ENCODE assay signal across 35 cellular contexts in genomic region chr1:32231843-32232432, GRCh38. TPM values are rescaled to one million over a fixed set of nuclear protein-coding genes. Genes with fewer than 3 reads are reported as not detected.
DNase-seq lines count a peak whose midpoint lies in the region; ATAC-seq, FAIRE-seq and TF ChIP-seq lines count a peak whose summit lies in the region.
"Had no signal": no experiment of that assay in that cellular context is flagged by ENCODE, and none has a peak within 500 bp of the region (broad histone marks: within the 10 kb centered on the region; RNA-seq: fewer than 3 reads in every experiment).

No MANE protein-coding gene starts in this region.

- H3K4me3 ChIP-seq in HEK293 (ENCODE audit: low read depth, low read length): no peak overlapping the region
- no peak overlapping the region for H3K4me3 ChIP-seq in K562
- H3K4me3 ChIP-seq: esophagus squamous epithelium, heart left ventricle, left ventricle myocardium inferior, Peyer's patch had no signal

- no peak for DNase-seq in T-helper 1 cell
- DNase-seq in K562 (ENCODE audit: extremely low read depth in 1 of 4, low spot score in 3 of 4): no peak
- no peak for DNase-seq in stimulated activated effector memory CD8-positive, alpha-beta T cell treated with anti-CD3 and anti-CD28 coated beads, Interleukin-12 subunit alpha, Interleukin-12 subunit beta, amount 100 ng/mL, for 72 hours (ENCODE audit: low spot score in 2 of 2)
- no peak for DNase-seq in NCI-H526 (lab: John Stamatoyannopoulos, UW)
- no peak for DNase-seq in omental fat pad (ENCODE audit: low spot score)
- DNase-seq: activated CD4-positive, alpha-beta T cell treated with anti-CD3 and anti-CD28 coated beads, Interleukin-2, amount 50 U/mL, for 1 hour; activated T-cell treated with anti-CD3 and anti-CD28 coated beads, Interleukin-2, amount 50 U/mL, for 4 hours; cerebellar nuclear complex; esophagus squamous epithelium; foreskin keratinocyte; heart left ventricle; islet precursor cell; left ventricle myocardium inferior; midbrain; naive B cell; NCI-H1930; NCI-H526 treated with DMSO at 0.1 percent for 48 hours; Peyer's patch; SIG-M5; stimulated activated CD4-positive, alpha-beta T cell treated with anti-CD3 and anti-CD28 coated beads, Interleukin-15, amount 100 ng/mL, for 24 hours; stimulated activated CD4-positive, alpha-beta T cell treated with anti-CD3 and anti-CD28 coated beads, Interleukin-4, amount 100 ng/mL, for 4 hours; substantia nigra; SW 1271 had no signal

- WGBS in K562 (ENCODE audit: insufficient coverage, low coverage, missing lambda C conversion rate): 75% methylated on average over 5 of the region's 5 CpGs

- H3K9me3 Mint-ChIP-seq in T-helper 1 cell treated with Interleukin-12 subunit alpha and Interleukin-12 subunit beta and Interleukin-4 antibody, amounts not matched to agents 30 μg/mL and 1 μg/mL, for 36 hours: no peaks in the 10 kb centered on the region
- H3K9me3 Mint-ChIP-seq in stimulated activated effector memory CD8-positive, alpha-beta T cell treated with anti-CD3 and anti-CD28 coated beads, Interleukin-12 subunit alpha, Interleukin-12 subunit beta, amount 100 ng/mL, for 72 hours: no peaks in the 10 kb centered on the region
- H3K9me3 Mint-ChIP-seq: activated T-cell treated with anti-CD3 and anti-CD28 coated beads, Interleukin-2, amount 50 U/mL, for 4 hours; CD14-positive monocyte; naive B cell; type B pancreatic cell had no signal

- intact Hi-C loops in K562 (cut with micrococcal nuclease): no loop called here

- peak; percentile 18 for ATAC-seq in K562
- no peak for ATAC-seq in stimulated activated effector memory CD8-positive, alpha-beta T cell treated with anti-CD3 and anti-CD28 coated beads, Interleukin-12 subunit alpha, Interleukin-12 subunit beta, amount 100 ng/mL, for 72 hours
- no peak for ATAC-seq in GM19324 (IDR thresholded peaks at IDR 0.05; ENCODE audit: low FRiP score, unreplicated experiment)
- no peak for ATAC-seq in omental fat pad (ENCODE audit: low FRiP score)
- ATAC-seq: activated T-cell treated with anti-CD3 and anti-CD28 coated beads, Interleukin-2, amount 50 U/mL, for 4 hours; foreskin keratinocyte; heart left ventricle had no signal

- CTCF ChIA-PET in HEK293 (lab: Yijun Ruan, JAX) (interaction anchor here (0.6 to 1.3 kb wide), 3 partner anchors 9 to 16 kb away, joined by 3 read pairs; no protein-coding TSS in a partner anchor), K562 (lab: Yijun Ruan, JAX; ENCODE audit: low intra/inter-chr PET ratio) (no interaction called here)

- no peak overlapping the region for H2AFZ ChIP-seq in K562 (ENCODE audit: low read depth, low read length)

- H3K4me2 ChIP-seq in K562 (ENCODE audit: insufficient read depth, low read length): no peak overlapping the region

- peak overlapping the region; percentile 20 for H3K27ac Mint-ChIP-seq in T-helper 1 cell treated with Interleukin-12 subunit alpha and Interleukin-12 subunit beta and Interleukin-4 antibody, amounts not matched to agents 30 μg/mL and 1 μg/mL, for 36 hours
- peak overlapping the region; percentile 26 for H3K27ac Mint-ChIP-seq in stimulated activated effector memory CD8-positive, alpha-beta T cell treated with anti-CD3 and anti-CD28 coated beads, Interleukin-12 subunit alpha, Interleukin-12 subunit beta, amount 100 ng/mL, for 72 hours
- H3K27ac Mint-ChIP-seq: type B pancreatic cell had no signal

- H3K9ac ChIP-seq in K562 (ENCODE audit: insufficient read depth in 1 of 2, low read depth in 2 of 2, low read length in 2 of 2): peak overlapping the region in 1 of 2 experiments; percentile 23; a peak in 1 of 4 replicates

- peaks cover 2% of the 10 kb centered on the region for H3K4me1 Mint-ChIP-seq in T-helper 1 cell treated with Interleukin-12 subunit alpha and Interleukin-12 subunit beta and Interleukin-4 antibody, amounts not matched to agents 30 μg/mL and 1 μg/mL, for 36 hours (ENCODE audit: low read depth)
- peaks cover 7% of the 10 kb centered on the region for H3K4me1 Mint-ChIP-seq in stimulated activated effector memory CD8-positive, alpha-beta T cell treated with anti-CD3 and anti-CD28 coated beads, Interleukin-12 subunit alpha, Interleukin-12 subunit beta, amount 100 ng/mL, for 72 hours
- H3K4me1 Mint-ChIP-seq: CD14-positive monocyte had no signal

- H3K9me1 ChIP-seq in K562 (ENCODE audit: control insufficient read depth, insufficient read depth, low read length): peaks cover 4% of the 10 kb centered on the region

- H3K27me3 ChIP-seq in K562 (ENCODE audit: control insufficient read depth in 2 of 2, insufficient read depth in 2 of 2, low read length in 2 of 2): no peaks in the 10 kb centered on the region
- H3K27me3 ChIP-seq: esophagus squamous epithelium, foreskin keratinocyte, heart left ventricle, Peyer's patch had no signal

- POLR2A ChIA-PET in HEK293 (lab: Yijun Ruan, JAX): interaction anchor here (0.6 to 1.4 kb wide), 3 partner anchors 9 to 231 kb away, joined by 3 to 4 read pairs (median 3); no protein-coding TSS in a partner anchor
- POLR2A ChIA-PET in K562 (lab: Yijun Ruan, JAX): interaction anchor here (0.6 to 2.3 kb wide), 8 partner anchors 8 to 405 kb away, joined by 3 to 8 read pairs (median 5); partner anchors contain the start of gene MARCKSL1

- TF ChIP-seq POLR2A in K562 (conservative IDR thresholded peaks at IDR 0.05): peak; percentile 76

- TF ChIP-seq CTCF in HEK293 (tag by site-specific recombination; IDR thresholded peaks at IDR 0.05) (no peak), K562 (IDR thresholded peaks at IDR 0.05 in 2 of 3, conservative IDR thresholded peaks at IDR 0.05 in 1 of 3; ENCODE audit: insufficient read depth in 2 of 3, low read depth in 1 of 3, low read length in 3 of 3) (no peak), omental fat pad (IDR thresholded peaks at IDR 0.05) (no peak)

- in situ Hi-C loops in K562 (cut with MboI): no loop called here

- no peaks in the 10 kb centered on the region for H3K4me1 ChIP-seq in HEK293 (ENCODE audit: control insufficient read depth, insufficient read depth, low read length)
- H3K4me1 ChIP-seq in K562 (replicated peaks in 1 of 2; ENCODE audit: control insufficient read depth in 2 of 2, insufficient read depth in 2 of 2, low read length in 2 of 2): peaks cover 16 to 17% of the 10 kb centered on the region in 2 experiments; a peak in 4 of 5 replicates
- H3K4me1 ChIP-seq: left ventricle myocardium inferior, Peyer's patch had no signal

- no peak for TF ChIP-seq EP300 in K562 (IDR thresholded peaks at IDR 0.05; ENCODE audit: low read length)

- H3K27ac ChIP-seq in HEK293 (ENCODE audit: extremely low read depth, low read depth, low read length) (no peak overlapping the region), K562 (ENCODE audit: extremely low read depth, low read depth, low read length) (no peak overlapping the region)
- H3K27ac ChIP-seq: esophagus squamous epithelium, foreskin keratinocyte, heart left ventricle, HL-60, left ventricle myocardium inferior, Peyer's patch had no signal

- no peak for FAIRE-seq in K562 (lab: Jason Lieb, UNC)
- FAIRE-seq: endometrium, GM19239, H54 had no signal

- H3K79me2 ChIP-seq in K562 (ENCODE audit: control insufficient read depth, insufficient read depth, low read length): no peaks in the 10 kb centered on the region

- H3K9me3 ChIP-seq in HEK293 (ENCODE audit: control insufficient read depth, insufficient read depth, low read depth, low read length): no peaks in the 10 kb centered on the region
- no peaks in the 10 kb centered on the region for H3K9me3 ChIP-seq in K562 (replicated peaks; ENCODE audit: control insufficient read depth, insufficient read depth, low read depth, low read length)
- H3K9me3 ChIP-seq: esophagus squamous epithelium, heart left ventricle, left ventricle myocardium inferior, Peyer's patch had no signal

- H3K36me3 ChIP-seq in HEK293 (ENCODE audit: control insufficient read depth in 2 of 2, insufficient read depth in 1 of 2, low read length in 2 of 2): peaks cover 29 to 64% of the 10 kb centered on the region in 2 experiments
- peaks cover 55% of the 10 kb centered on the region for H3K36me3 ChIP-seq in K562 (ENCODE audit: control insufficient read depth, insufficient read depth, low read length)

- no peaks in the 10 kb centered on the region for H4K20me1 ChIP-seq in K562 (replicated peaks; ENCODE audit: control insufficient read depth, insufficient read depth, low read length)

- no TSS peak for BruUV-seq in K562 (replicated peaks; lab: Mats Ljungman, UMichigan)

- peaks cover 23% of the 10 kb centered on the region for H3K36me3 Mint-ChIP-seq in T-helper 1 cell treated with Interleukin-12 subunit alpha and Interleukin-12 subunit beta and Interleukin-4 antibody, amounts not matched to agents 30 μg/mL and 1 μg/mL, for 36 hours (ENCODE audit: low read depth)
- peaks cover 57% of the 10 kb centered on the region for H3K36me3 Mint-ChIP-seq in stimulated activated effector memory CD8-positive, alpha-beta T cell treated with anti-CD3 and anti-CD28 coated beads, Interleukin-12 subunit alpha, Interleukin-12 subunit beta, amount 100 ng/mL, for 72 hours

- no peak overlapping the region for H3K4me3 Mint-ChIP-seq in T-helper 1 cell treated with Interleukin-12 subunit alpha and Interleukin-12 subunit beta and Interleukin-4 antibody, amounts not matched to agents 30 μg/mL and 1 μg/mL, for 36 hours
- H3K4me3 Mint-ChIP-seq in stimulated activated effector memory CD8-positive, alpha-beta T cell treated with anti-CD3 and anti-CD28 coated beads, Interleukin-12 subunit alpha, Interleukin-12 subunit beta, amount 100 ng/mL, for 72 hours: no peak overlapping the region
- H3K4me3 Mint-ChIP-seq: activated T-cell treated with anti-CD3 and anti-CD28 coated beads, Interleukin-2, amount 50 U/mL, for 4 hours; CD14-positive monocyte; type B pancreatic cell had no signal

- H3K27me3 Mint-ChIP-seq in T-helper 1 cell treated with Interleukin-12 subunit alpha and Interleukin-12 subunit beta and Interleukin-4 antibody, amounts not matched to agents 30 μg/mL and 1 μg/mL, for 36 hours (ENCODE audit: low read depth): no peaks in the 10 kb centered on the region
- H3K27me3 Mint-ChIP-seq: naive B cell, type B pancreatic cell had no signal

- no peak for TF ChIP-seq RAD21 in K562 (CRISPR knock-in tag; conservative IDR thresholded peaks at IDR 0.05 in 1 of 2, IDR thresholded peaks at IDR 0.05 in 1 of 2)

RNA-seq across cellular contexts. Expression of gene EIF3I, which starts 9.7 kb away (rescaled TPM):
- total RNA-seq in K562 (2011; cell fraction: chromatin; rRNA removed; ENCODE audit: low replicate concordance): 50.6 and 100.0 TPM in 2 replicates
- total RNA-seq in K562 (2011; cell fraction: nucleolus; rRNA removed): 121 and 134 TPM in 2 replicates
- 115 and 118 TPM in 2 replicates for total RNA-seq in K562 (2011; cell fraction: nucleoplasm; rRNA removed)
- total RNA-seq in K562 (2014; rRNA removed): 472 and 537 TPM in 2 replicates
- total RNA-seq in K562 (2014; rRNA removed; fragmentation: Illumina TruSeq; extraction: Trizol): 678 and 704 TPM in 2 replicates
- 535 and 541 TPM in 2 replicates for total RNA-seq in K562 (2015; rRNA removed; fragmentation: Illumina TruSeq; extraction: Trizol)
- total RNA-seq in K562 (2021): 383 and 414 TPM in 2 replicates
- 527 and 635 TPM in 2 replicates for polyA plus RNA-seq in K562 (2011; rRNA removed)
- 872 and 984 TPM in 2 replicates for polyA plus RNA-seq in K562 (2011; cell fraction: cytosol; rRNA removed)
- polyA plus RNA-seq in K562 (2011; cell fraction: nucleus; rRNA removed): 91.5 and 111 TPM in 2 replicates
- 448 and 511 TPM in 2 replicates for polyA plus RNA-seq in K562 (2012)
- polyA plus RNA-seq in K562 (2014; fragmentation: Illumina TruSeq; extraction: Trizol): 942 and 1,045 TPM in 2 replicates
- 1,000 to 10,000 TPM; 1,337 to 1,526 TPM for polyA plus RNA-seq in K562 (2014; fragmentation: Nextera tagmentation; extraction: Ambion mirVana)
- polyA plus RNA-seq in K562 (2014; rRNA removed): 477 and 567 TPM in 2 replicates
- 821 and 928 TPM in 2 replicates for polyA minus RNA-seq in K562 (2011; rRNA and poly(A)+ RNA removed)
- 319 and 347 TPM in 2 replicates for polyA minus RNA-seq in K562 (2011; cell fraction: cytosol; rRNA and poly(A)+ RNA removed)
- 68.9 and 81.6 TPM in 2 replicates for polyA minus RNA-seq in K562 (2011; cell fraction: nucleus; rRNA and poly(A)+ RNA removed)
- 100 to 1,000 TPM; 159 to 210 (median 191) TPM for total RNA-seq in omental fat pad

RNA-seq across cellular contexts. Expression of gene TMEM234, which starts 9.8 kb away (rescaled TPM):
- 56.9 and 137 TPM in 2 replicates for total RNA-seq in K562 (2011; cell fraction: chromatin; rRNA removed; ENCODE audit: low replicate concordance)
- total RNA-seq in K562 (2011; cell fraction: nucleolus; rRNA removed): 60.9 and 62.4 TPM in 2 replicates
- 56.3 and 58.4 TPM in 2 replicates for total RNA-seq in K562 (2011; cell fraction: nucleoplasm; rRNA removed)
- total RNA-seq in K562 (2014; rRNA removed) (5.0 and 8.6 TPM in 2 replicates), K562 (2014; rRNA removed; fragmentation: Illumina TruSeq; extraction: Trizol) (8.3 and 8.4 TPM in 2 replicates), K562 (2015; rRNA removed; fragmentation: Illumina TruSeq; extraction: Trizol) (7.6 and 7.8 TPM in 2 replicates), K562 (2021) (12.1 and 14.1 TPM in 2 replicates), omental fat pad (10 to 100 TPM in 3 of 4 donors, 1 to 10 TPM in 1; 8.8 to 15.4 (median 11.3) TPM)
- polyA plus RNA-seq in K562 (2011; rRNA removed) (7.7 and 9.0 TPM in 2 replicates), K562 (2014; fragmentation: Illumina TruSeq; extraction: Trizol) (7.2 and 7.3 TPM in 2 replicates), K562 (2014; fragmentation: Nextera tagmentation; extraction: Ambion mirVana) (1 to 10 TPM; 6.2 to 6.8 TPM), K562 (2014; rRNA removed) (10.4 and 12.9 TPM in 2 replicates)
- polyA plus RNA-seq in K562 (2011; cell fraction: cytosol; rRNA removed): 8.2 and 9.2 TPM in 2 replicates
- polyA plus RNA-seq in K562 (2011; cell fraction: nucleus; rRNA removed): 47.7 and 56.1 TPM in 2 replicates
- polyA plus RNA-seq in K562 (2012): 13.3 and 20.9 TPM in 2 replicates
- 13.7 and 15.3 TPM in 2 replicates for polyA minus RNA-seq in K562 (2011; rRNA and poly(A)+ RNA removed)
- polyA minus RNA-seq in K562 (2011; cell fraction: cytosol; rRNA and poly(A)+ RNA removed): 4.9 and 6.8 TPM in 2 replicates
- polyA minus RNA-seq in K562 (2011; cell fraction: nucleus; rRNA and poly(A)+ RNA removed): 20.2 and 22.9 TPM in 2 replicates

RNA-seq across cellular contexts. Expression of gene FAM167B, which starts 15.1 kb away (rescaled TPM):
- not detected in 2 replicates for total RNA-seq in K562 (2011; cell fraction: chromatin; rRNA removed; ENCODE audit: low replicate concordance)
- 0.33 TPM in 1 of 2 replicates, not detected in the other for total RNA-seq in K562 (2011; cell fraction: nucleolus; rRNA removed)
- total RNA-seq in K562 (2011; cell fraction: nucleoplasm; rRNA removed): not detected in 2 replicates
- total RNA-seq in K562 (2014; rRNA removed) (not detected in 2 replicates), K562 (2014; rRNA removed; fragmentation: Illumina TruSeq; extraction: Trizol) (not detected in 2 replicates), K562 (2015; rRNA removed; fragmentation: Illumina TruSeq; extraction: Trizol) (not detected in 2 replicates), K562 (2021) (not detected in 2 replicates), omental fat pad (10 to 100 TPM in 1 of 4 donors, 1 to 10 TPM in 3; 1.8 to 14.8 (median 3.8) TPM)
- polyA plus RNA-seq in K562 (2011; rRNA removed) (not detected in 2 replicates), K562 (2014; fragmentation: Illumina TruSeq; extraction: Trizol) (not detected in 2 replicates), K562 (2014; fragmentation: Nextera tagmentation; extraction: Ambion mirVana) (not detected), K562 (2014; rRNA removed) (not detected in 2 replicates)
- not detected in 2 replicates for polyA plus RNA-seq in K562 (2011; cell fraction: cytosol; rRNA removed)
- not detected in 2 replicates for polyA plus RNA-seq in K562 (2011; cell fraction: nucleus; rRNA removed)
- polyA plus RNA-seq in K562 (2012): not detected in 2 replicates
- polyA minus RNA-seq in K562 (2011; rRNA and poly(A)+ RNA removed): not detected in 2 replicates
- polyA minus RNA-seq in K562 (2011; cell fraction: cytosol; rRNA and poly(A)+ RNA removed): not detected in 2 replicates
- polyA minus RNA-seq in K562 (2011; cell fraction: nucleus; rRNA and poly(A)+ RNA removed): not detected in 2 replicates
- polyA plus RNA-seq: CD14-positive monocyte had no signal

RNA-seq across cellular contexts. Expression of gene LCK, which starts 19.1 kb away (rescaled TPM):
- total RNA-seq in K562 (2011; cell fraction: chromatin; rRNA removed; ENCODE audit: low replicate concordance): not detected in 2 replicates
- not detected in 2 replicates for total RNA-seq in K562 (2011; cell fraction: nucleolus; rRNA removed)
- total RNA-seq in K562 (2011; cell fraction: nucleoplasm; rRNA removed): 0.81 TPM in 1 of 2 replicates, not detected in the other
- 0.08 TPM in 1 of 2 replicates, not detected in the other for total RNA-seq in K562 (2014; rRNA removed)
- 0.13 TPM in 1 of 2 replicates, not detected in the other for total RNA-seq in K562 (2014; rRNA removed; fragmentation: Illumina TruSeq; extraction: Trizol)
- total RNA-seq in K562 (2015; rRNA removed; fragmentation: Illumina TruSeq; extraction: Trizol): not detected in 2 replicates
- 0.38 and 0.47 TPM in 2 replicates for total RNA-seq in K562 (2021)
- not detected in 2 replicates for polyA plus RNA-seq in K562 (2011; rRNA removed)
- polyA plus RNA-seq in K562 (2011; cell fraction: cytosol; rRNA removed): not detected in 2 replicates
- 0.41 TPM in 1 of 2 replicates, not detected in the other for polyA plus RNA-seq in K562 (2011; cell fraction: nucleus; rRNA removed)
- not detected in 2 replicates for polyA plus RNA-seq in K562 (2012)
- 0.04 TPM in 1 of 2 replicates, not detected in the other for polyA plus RNA-seq in K562 (2014; fragmentation: Illumina TruSeq; extraction: Trizol)
- polyA plus RNA-seq in K562 (2014; fragmentation: Nextera tagmentation; extraction: Ambion mirVana): not detected
- polyA plus RNA-seq in K562 (2014; rRNA removed): 0.13 TPM in 1 of 2 replicates, not detected in the other
- polyA minus RNA-seq in K562 (2011; rRNA and poly(A)+ RNA removed): not detected in 2 replicates
- polyA minus RNA-seq in K562 (2011; cell fraction: cytosol; rRNA and poly(A)+ RNA removed): not detected in 2 replicates
- not detected in 2 replicates for polyA minus RNA-seq in K562 (2011; cell fraction: nucleus; rRNA and poly(A)+ RNA removed)
- total RNA-seq in omental fat pad: 1 to 10 TPM; 1.1 to 6.8 (median 4.8) TPM
- total RNA-seq: A172, osteoblast had no signal

RNA-seq across cellular contexts. Expression of gene DCDC2B, which starts 23.0 kb away (rescaled TPM):
- 0.37 and 0.56 TPM in 2 replicates for total RNA-seq in K562 (2011; cell fraction: chromatin; rRNA removed; ENCODE audit: low replicate concordance)
- total RNA-seq in K562 (2011; cell fraction: nucleolus; rRNA removed): 0.26 and 0.83 TPM in 2 replicates
- 0.38 and 0.44 TPM in 2 replicates for total RNA-seq in K562 (2011; cell fraction: nucleoplasm; rRNA removed)
- total RNA-seq in K562 (2014; rRNA removed): not detected in 2 replicates
- not detected in 2 replicates for total RNA-seq in K562 (2014; rRNA removed; fragmentation: Illumina TruSeq; extraction: Trizol)
- total RNA-seq in K562 (2015; rRNA removed; fragmentation: Illumina TruSeq; extraction: Trizol): not detected in 2 replicates
- total RNA-seq in K562 (2021): not detected in 2 replicates
- not detected in 2 replicates for polyA plus RNA-seq in K562 (2011; rRNA removed)
- polyA plus RNA-seq in K562 (2011; cell fraction: cytosol; rRNA removed): 0.03 TPM in 1 of 2 replicates, not detected in the other
- polyA plus RNA-seq in K562 (2011; cell fraction: nucleus; rRNA removed): 0.08 and 0.09 TPM in 2 replicates
- polyA plus RNA-seq in K562 (2012): 0.04 and 0.26 TPM in 2 replicates
- polyA plus RNA-seq in K562 (2014; fragmentation: Illumina TruSeq; extraction: Trizol): not detected in 2 replicates
- polyA plus RNA-seq in K562 (2014; fragmentation: Nextera tagmentation; extraction: Ambion mirVana): not detected
- not detected in 2 replicates for polyA plus RNA-seq in K562 (2014; rRNA removed)
- polyA minus RNA-seq in K562 (2011; rRNA and poly(A)+ RNA removed): 0.11 and 0.12 TPM in 2 replicates
- polyA minus RNA-seq in K562 (2011; cell fraction: cytosol; rRNA and poly(A)+ RNA removed): not detected in 2 replicates
- polyA minus RNA-seq in K562 (2011; cell fraction: nucleus; rRNA and poly(A)+ RNA removed): 0.27 and 0.78 TPM in 2 replicates
- total RNA-seq in omental fat pad: not detected
- total RNA-seq: A172; activated T-cell treated with anti-CD3 and anti-CD28 coated beads, Interleukin-2, amount 50 U/mL, for 4 hours; dermis microvascular lymphatic vessel endothelial cell; esophagus squamous epithelium; foreskin keratinocyte; heart left ventricle; left ventricle myocardium inferior; osteoblast had no signal
- polyA plus RNA-seq: CD14-positive monocyte, foreskin keratinocyte, heart left ventricle had no signal
